8 cellular contexts compared by ENCODE assay signal in the genomic region with DNA sequence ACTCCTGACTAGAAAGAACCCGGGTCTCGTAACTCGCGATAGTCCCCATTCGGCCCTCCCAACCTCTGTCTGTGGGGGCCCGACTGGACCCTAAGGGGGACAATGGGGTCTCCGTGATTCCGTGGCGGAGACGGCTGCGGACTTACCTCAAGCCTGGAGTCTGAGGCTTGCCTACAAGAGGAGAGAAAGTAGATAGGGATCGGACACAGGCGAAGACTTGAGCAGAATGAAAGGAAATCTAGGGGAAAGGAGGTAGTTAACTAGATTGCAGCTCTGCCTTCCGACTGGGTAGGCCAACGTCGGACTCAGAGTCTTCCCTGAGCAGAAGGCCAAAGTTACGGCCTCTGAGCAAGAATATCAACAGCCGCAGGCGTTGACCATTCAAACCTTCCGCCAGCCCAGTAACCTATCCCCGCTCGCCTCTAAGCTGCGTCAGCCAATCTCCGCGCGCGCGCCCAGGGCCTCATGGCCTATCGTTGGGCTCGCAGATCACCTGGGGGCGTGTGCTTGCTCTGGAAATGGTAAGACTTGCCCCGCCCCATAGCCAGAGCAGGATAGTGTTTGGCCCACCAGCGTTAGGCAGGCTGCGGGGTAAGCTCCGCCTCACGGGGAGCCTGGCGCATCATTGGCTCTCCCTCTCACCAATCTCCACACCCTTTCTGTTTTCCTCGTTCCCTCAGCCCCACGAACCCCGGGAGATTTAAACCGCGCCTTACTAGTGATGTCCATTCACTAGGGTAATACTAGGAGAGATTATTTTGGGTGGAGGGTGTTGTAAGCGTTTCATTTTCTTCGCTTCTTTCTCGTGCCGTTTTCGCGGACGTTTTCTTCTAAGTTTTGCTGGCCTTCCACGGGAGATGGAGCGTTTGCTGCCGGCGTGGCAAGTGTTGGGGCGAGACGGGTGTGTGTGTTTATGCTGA. TPM values are rescaled to one million over a fixed set of nuclear protein-coding genes. Genes with fewer than 3 reads are reported as not detected.
DNase-seq lines count a peak whose midpoint lies in the region; ATAC-seq and TF ChIP-seq lines count a peak whose summit lies in the region.

TSS of gene CDC25C (minus strand) at position 356 of the 920 bp plus-strand sequence. CDS start 624 bp downstream, outside the sequence.

- peaks cover 8% of the 10 kb centered on the region for H3K4me1 Mint-ChIP-seq in CD4-positive, alpha-beta T cell (ENCODE audit: low read depth)

- H3K9me3 ChIP-seq in CD4-positive, alpha-beta T cell (ENCODE audit: control insufficient read depth, low read length) = no peaks in the 10 kb centered on the region
- H3K9me3 ChIP-seq in duodenal mucosa (ENCODE audit: control insufficient read depth in 1 of 2, low read length in 2 of 2) (no peaks in the 10 kb centered on the region), right lobe of liver (no peaks in the 10 kb centered on the region)

- peak; percentile 99 for ATAC-seq in CD4-positive, alpha-beta T cell (ENCODE audit: poor library complexity)
- ATAC-seq in GM19452 (IDR thresholded peaks at IDR 0.05; ENCODE audit: unreplicated experiment) (peak; percentile 99), HG03575 (IDR thresholded peaks at IDR 0.05; ENCODE audit: extremely low read depth, insufficient number of reproducible peaks, low FRiP score, unreplicated experiment) (peak; percentile 92), right lobe of liver (peak; percentile 99 to 100 (median 100))

- H3K4me1 ChIP-seq in duodenal mucosa (ENCODE audit: control insufficient read depth in 1 of 2, insufficient read depth in 2 of 2, low read length in 2 of 2) = peaks cover 8 to 16% of the 10 kb centered on the region in 2 donors
- H3K4me1 ChIP-seq in right lobe of liver = peaks cover 0 to 11% (median 0%) of the 10 kb centered on the region in 4 donors

- no peaks in the 10 kb centered on the region for H3K36me3 Mint-ChIP-seq in CD4-positive, alpha-beta T cell (ENCODE audit: low read depth)

- no peak within 1 kb of the TSS for H3K27ac ChIP-seq in CD4-positive, alpha-beta T cell (ENCODE audit: low read depth, low read length)
- no peak within 1 kb of the TSS for H3K27ac ChIP-seq in duodenal mucosa (ENCODE audit: low read depth, low read length)
- no peak within 1 kb of the TSS for H3K27ac ChIP-seq in right lobe of liver

- TF ChIP-seq POLR2A in right lobe of liver (IDR thresholded peaks at IDR 0.05) = no peak

- H3K4me3 Mint-ChIP-seq in CD4-positive, alpha-beta T cell = peak within 1 kb of the TSS; percentile 83

- intact Hi-C loops in CD4-positive, alpha-beta T cell (cut with DNase I, micrococcal nuclease) = loop anchor here (2.0 to 10.0 kb wide), 9 partner anchors 21 to 1073 kb away; partner anchors contain the start of genes BRD8 (in 1 of the 2), CDC23 (in 1 of the 2), FAM13B (in 1 of the 2) and HNRNPA0 (in 1 of the 2)
- intact Hi-C loops in right lobe of liver (cut with DNase I) = no loop called here

- H3K27me3 ChIP-seq in CD4-positive, alpha-beta T cell (ENCODE audit: control insufficient read depth, insufficient read depth, low read length) = no peaks in the 10 kb centered on the region
- H3K27me3 ChIP-seq in duodenal mucosa (ENCODE audit: control insufficient read depth in 1 of 2, insufficient read depth in 2 of 2, low read length in 2 of 2) (no peaks in the 10 kb centered on the region), right lobe of liver (no peaks in the 10 kb centered on the region)

- H3K4me3 ChIP-seq in duodenal mucosa (ENCODE audit: low read depth in 1 of 2, low read length in 2 of 2) = peak within 1 kb of the TSS; percentile 79 to 80
- H3K4me3 ChIP-seq in right lobe of liver = peak within 1 kb of the TSS; percentile 36 to 55 (median 41)

- H3K9me3 Mint-ChIP-seq in CD4-positive, alpha-beta T cell = no peaks in the 10 kb centered on the region

- no peak for TF ChIP-seq CTCF in CD4-positive, alpha-beta T cell (IDR thresholded peaks at IDR 0.05)
- TF ChIP-seq CTCF in right lobe of liver (IDR thresholded peaks at IDR 0.05) = no peak

- CTCF ChIA-PET in CD4-positive, alpha-beta T cell (lab: Charles Lee) = interaction anchor here (0.6 to 13.3 kb wide), 4 partner anchors 21 to 589 kb away, joined by 3 to 248 read pairs (median 4); partner anchors contain the start of genes ETF1 and KDM3B

- under 1% methylated on average over 39 of the region's 55 CpGs for WGBS in right lobe of liver (ENCODE audit: insufficient coverage, low coverage, low lambda C conversion rate, missing lambda C conversion rate)

- DNase-seq in CD4-positive, alpha-beta T cell = peak; percentile 92 to 97 (median 94)
- peak; percentile 99 for DNase-seq in NCI-H82 (lab: John Stamatoyannopoulos, UW)
- DNase-seq in activated CD4-positive, alpha-beta T cell treated with anti-CD3 and anti-CD28 coated beads, Interleukin-2, amount 50 U/mL, for 48 hours = peak; percentile 97 to 98
- DNase-seq in right lobe of liver = peak; percentile 97 to 98 (median 98)
- DNase-seq in stimulated activated CD4-positive, alpha-beta T cell treated with anti-CD3 and anti-CD28 coated beads, Interleukin-4, amount 100 ng/mL, for 24 hours = peak; percentile 98

- POLR2A ChIA-PET in CD4-positive, alpha-beta T cell (lab: Charles Lee) = interaction anchor here (0.7 to 3.7 kb wide), 9 partner anchors 9 to 244 kb away, joined by 3 to 61 read pairs (median 6); partner anchors contain the start of genes BRD8, CDC23, EGR1 and ETF1

- H3K27ac Mint-ChIP-seq in CD4-positive, alpha-beta T cell = peak within 1 kb of the TSS; percentile 40

- no peaks in the 10 kb centered on the region for H3K27me3 Mint-ChIP-seq in CD4-positive, alpha-beta T cell

- peak within 1 kb of the TSS; percentile 45 to 58 for H3K9ac ChIP-seq in duodenal mucosa (ENCODE audit: low read depth in 1 of 2, low read length in 2 of 2)

- H3K36me3 ChIP-seq in duodenal mucosa (ENCODE audit: control insufficient read depth in 1 of 2, insufficient read depth in 2 of 2, low read length in 2 of 2) = no peaks in the 10 kb centered on the region
- no peaks in the 10 kb centered on the region for H3K36me3 ChIP-seq in right lobe of liver

RNA-seq across cellular contexts. Expression of gene CDC25C, which starts in this region (rescaled TPM):
- total RNA-seq in CD4-positive, alpha-beta T cell = not detected
- under 1 TPM in 3 of 6 experiments, not detected in 3; 0.18 to 0.43 (median 0.24) TPM for total RNA-seq in right lobe of liver

Comparison
In these comparisons a context has a peak if more than half of its experiments do, and no peak if none do; other contexts are left out.
1. Peak in DNase-seq and ATAC-seq in CD4-positive, alpha-beta T cell; RNA of the gene not detected or under 1 TPM.
2. Peak in DNase-seq, ATAC-seq and H3K4me3 ChIP-seq in right lobe of liver; RNA of the gene not detected or under 1 TPM.
3. intact Hi-C loops: an anchor here in CD4-positive, alpha-beta T cell (2.0 to 10.0 kb wide); none called in right lobe of liver.